17 cellular contexts compared by ENCODE assay signal in the genomic region with DNA sequence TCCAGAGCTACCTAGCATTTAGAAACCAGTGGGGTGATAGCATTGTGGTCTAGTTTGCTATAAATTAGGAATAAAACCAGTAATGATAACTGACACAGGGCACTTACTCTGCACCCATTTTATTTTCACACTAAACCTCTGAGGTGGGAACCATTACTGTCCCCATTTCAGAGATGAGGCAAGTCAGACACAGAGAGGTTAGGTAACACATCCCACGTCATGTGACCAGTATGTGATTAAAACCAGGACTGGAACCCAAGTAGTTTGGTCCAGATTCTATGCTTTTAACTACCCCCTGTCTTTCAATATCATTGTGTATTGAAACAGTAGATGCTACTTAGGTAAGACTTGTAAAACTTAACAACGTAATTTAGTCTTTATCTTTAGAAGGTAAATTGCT.
DNase-seq lines count a peak whose midpoint lies in the region; ATAC-seq, FAIRE-seq and TF ChIP-seq lines count a peak whose summit lies in the region.
"Had no signal": no experiment of that assay in that cellular context is flagged by ENCODE, and none has a peak within 500 bp of the region (broad histone marks: within the 10 kb centered on the region; RNA-seq: fewer than 3 reads in every experiment).

No MANE protein-coding gene starts in this region.

- H3K4me3 ChIP-seq in GM06990 (replicated peaks; ENCODE audit: low read depth, low read length): no peak overlapping the region
- no peak overlapping the region for H3K4me3 ChIP-seq in CD8-positive, alpha-beta T cell (ENCODE audit: low read depth, low read length)
- H3K4me3 ChIP-seq: esophagus squamous epithelium, heart left ventricle, thyroid gland had no signal

- POLR2A ChIA-PET in CD8-positive, alpha-beta T cell (lab: Charles Lee): no interaction called here

- no peaks in the 10 kb centered on the region for H3K27me3 Mint-ChIP-seq in IgD-negative memory B cell
- H3K27me3 Mint-ChIP-seq in CD8-positive, alpha-beta T cell (ENCODE audit: low read depth): no peaks in the 10 kb centered on the region
- H3K27me3 Mint-ChIP-seq: activated CD4-positive, alpha-beta T cell treated with anti-CD3 and anti-CD28 coated beads, Interleukin-2, amount 10 ng/mL, durations not matched to agents 24 days and 14 days had no signal

- no peaks in the 10 kb centered on the region for H3K9me3 ChIP-seq in CD8-positive, alpha-beta T cell (ENCODE audit: low read length)
- H3K9me3 ChIP-seq: esophagus squamous epithelium, heart left ventricle, thyroid gland had no signal

- peak overlapping the region in 2 of 3 donors; percentile 89 to 96 for H3K27ac Mint-ChIP-seq in IgD-negative memory B cell
- no peak overlapping the region for H3K27ac Mint-ChIP-seq in CD8-positive, alpha-beta T cell
- H3K27ac Mint-ChIP-seq: activated CD4-positive, alpha-beta T cell treated with anti-CD3 and anti-CD28 coated beads, Interleukin-2, amount 10 ng/mL, durations not matched to agents 24 days and 14 days had no signal

- intact Hi-C loops in CD8-positive, alpha-beta T cell (cut with DNase I, micrococcal nuclease): loop anchor here in 1 of 2 experiments (10.0 kb wide), 1 partner anchor 1516 kb away; no protein-coding TSS in a partner anchor

- ATAC-seq in HG02852 (IDR thresholded peaks at IDR 0.05; ENCODE audit: unreplicated experiment) (peak; percentile 37), HG03342 (IDR thresholded peaks at IDR 0.05; ENCODE audit: unreplicated experiment) (no peak)
- ATAC-seq in CD8-positive, alpha-beta T cell: no peak
- ATAC-seq: HCT116, heart left ventricle, left cardiac atrium had no signal

- H3K36me3 ChIP-seq in GM06990 (ENCODE audit: control insufficient read depth, insufficient read depth, low read length): peaks cover 16% of the 10 kb centered on the region
- no peaks in the 10 kb centered on the region for H3K36me3 ChIP-seq in CD8-positive, alpha-beta T cell (ENCODE audit: insufficient read depth, low read length)
- H3K36me3 ChIP-seq: esophagus squamous epithelium, thyroid gland had no signal

- FAIRE-seq in GM19239 (lab: Jason Lieb, UNC): peak; percentile 95

- CTCF ChIA-PET in CD8-positive, alpha-beta T cell (lab: Charles Lee): no interaction called here

- peak overlapping the region in 1 of 4 donors; percentile 95 for H3K4me3 Mint-ChIP-seq in IgD-negative memory B cell
- H3K4me3 Mint-ChIP-seq in CD8-positive, alpha-beta T cell: no peak overlapping the region
- H3K4me3 Mint-ChIP-seq: activated CD4-positive, alpha-beta T cell treated with anti-CD3 and anti-CD28 coated beads, Interleukin-2, amount 10 ng/mL, durations not matched to agents 24 days and 14 days had no signal

- peak; percentile 51 for DNase-seq in GM06990 (ENCODE audit: extremely low read depth, insufficient read length)
- DNase-seq in GM19239 (ENCODE audit: insufficient read length, low spot score): no peak
- no peak for DNase-seq in CD8-positive, alpha-beta T cell
- no peak for DNase-seq in H4 (ENCODE audit: low spot score)
- no peak for DNase-seq in retina
- DNase-seq: activated CD4-positive, alpha-beta T cell treated with anti-CD3 and anti-CD28 coated beads, Interleukin-2, amount 10 ng/mL, durations not matched to agents 24 days and 14 days; dermis blood vessel endothelial cell; esophagus squamous epithelium; heart left ventricle; left cardiac atrium; NCI-H2081 treated with DMSO at 0.1 percent for 48 hours; NCI-H774; thyroid gland had no signal

- no peak for TF ChIP-seq CTCF in GM06990 (IDR thresholded peaks at IDR 0.05; ENCODE audit: insufficient read depth, low read length, poor library complexity, severe bottlenecking)
- TF ChIP-seq CTCF in CD8-positive, alpha-beta T cell (IDR thresholded peaks at IDR 0.05): no peak

- H3K27me3 ChIP-seq in GM06990 (replicated peaks; ENCODE audit: control insufficient read depth, insufficient read depth, low read length): no peaks in the 10 kb centered on the region
- no peaks in the 10 kb centered on the region for H3K27me3 ChIP-seq in CD8-positive, alpha-beta T cell (ENCODE audit: insufficient read depth, low read length)
- H3K27me3 ChIP-seq: esophagus squamous epithelium, heart left ventricle, thyroid gland had no signal

- no peak overlapping the region for H3K27ac ChIP-seq in CD8-positive, alpha-beta T cell (ENCODE audit: low read depth, low read length)
- H3K27ac ChIP-seq: esophagus squamous epithelium, heart left ventricle, thyroid gland had no signal

- H3K4me1 Mint-ChIP-seq in IgD-negative memory B cell: peaks cover 30 to 38% (median 37%) of the 10 kb centered on the region in 3 donors
- peaks cover 19% of the 10 kb centered on the region for H3K4me1 Mint-ChIP-seq in CD8-positive, alpha-beta T cell (ENCODE audit: low read depth)

- H3K36me3 Mint-ChIP-seq in IgD-negative memory B cell: peaks cover 6% of the 10 kb centered on the region
- H3K36me3 Mint-ChIP-seq in CD8-positive, alpha-beta T cell: peaks cover 27% of the 10 kb centered on the region

- no peaks in the 10 kb centered on the region for H3K9me3 Mint-ChIP-seq in IgD-negative memory B cell
- H3K9me3 Mint-ChIP-seq in CD8-positive, alpha-beta T cell: no peaks in the 10 kb centered on the region

- H3K4me1 ChIP-seq in CD8-positive, alpha-beta T cell (ENCODE audit: insufficient read depth, low read length): peaks cover 13% of the 10 kb centered on the region
